ENCODE assay signal across 1 cellular context in the genomic region with DNA sequence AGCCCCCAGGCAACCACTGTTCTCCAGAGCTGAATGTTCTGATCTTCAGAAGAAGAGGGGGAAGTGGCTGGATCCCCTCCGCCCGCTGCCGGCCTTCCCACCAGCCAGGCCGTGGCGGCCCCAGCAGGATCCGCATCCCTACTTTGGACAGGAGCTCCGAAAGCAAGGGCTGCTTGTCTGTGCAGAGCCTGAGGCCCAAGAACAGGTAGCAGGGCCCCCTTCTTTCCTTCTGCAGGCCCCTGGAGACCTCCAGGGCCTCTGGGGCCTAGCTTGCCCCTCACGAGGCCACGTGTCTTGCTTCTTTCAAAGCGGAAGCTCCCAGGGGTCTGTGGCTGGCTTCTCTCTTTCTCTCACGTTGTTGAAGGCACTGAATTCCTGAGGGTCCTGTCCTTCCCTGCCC.
TF ChIP-seq lines count a peak whose summit lies in the region.

No MANE protein-coding gene starts in this region.

TF ChIP-seq in GM12878, 131 proteins besides CTCF, POLR2A, EP300 and RAD21 (continues in another document):
- TF ChIP-seq MYB (IDR thresholded peaks at IDR 0.05; ENCODE audit: borderline replicate concordance, low read depth, low read length) (no peak), CBFB (IDR thresholded peaks at IDR 0.05; ENCODE audit: low read depth) (no peak), NR2C2 (IDR thresholded peaks at IDR 0.05; ENCODE audit: borderline replicate concordance, control insufficient read depth, insufficient read length, low read depth) (no peak), CBX3 (IDR thresholded peaks at IDR 0.05; ENCODE audit: borderline replicate concordance, low read depth) (no peak), NRF1 (conservative IDR thresholded peaks at IDR 0.05; ENCODE audit: low read depth, low read length) (no peak), IKZF1 (conservative IDR thresholded peaks at IDR 0.05) (no peak), DPF2 (IDR thresholded peaks at IDR 0.05) (0 out of 2 replicates have a peak, but pooled peaks have one; percentile 8), BMI1 (IDR thresholded peaks at IDR 0.05; ENCODE audit: borderline replicate concordance) (no peak), PML (IDR thresholded peaks at IDR 0.05; ENCODE audit: low read length) (no peak; the same call in 1 of the 2 replicates), SPI1 (IDR thresholded peaks at IDR 0.05; ENCODE audit: borderline replicate concordance, insufficient read depth, low read depth, low read length) (no peak), ZNF207 (IDR thresholded peaks at IDR 0.05; ENCODE audit: borderline replicate concordance) (no peak), KAT2A (conservative IDR thresholded peaks at IDR 0.05; ENCODE audit: control insufficient read depth, low read depth, low read length) (no peak), CBX5 (IDR thresholded peaks at IDR 0.05; ENCODE audit: low read depth) (no peak), TCF12 (IDR thresholded peaks at IDR 0.05; ENCODE audit: low read depth, low read length) (no peak), GABPA (IDR thresholded peaks at IDR 0.05; ENCODE audit: low read depth) (no peak), SUZ12 (IDR thresholded peaks at IDR 0.05; ENCODE audit: unreplicated experiment) (no peak), CEBPB (IDR thresholded peaks at IDR 0.05; ENCODE audit: borderline replicate concordance in 1 of 2, low read depth in 2 of 2, low read length in 2 of 2) (no peak), JUNB (IDR thresholded peaks at IDR 0.05) (no peak), RFX5 (IDR thresholded peaks at IDR 0.05; ENCODE audit: low read depth, low read length) (no peak), NR2C1 (IDR thresholded peaks at IDR 0.05) (no peak), RELA (IDR thresholded peaks at IDR 0.05; ENCODE audit: borderline replicate concordance, partially characterized antibody) (no peak), STAT1 (conservative IDR thresholded peaks at IDR 0.05) (no peak), NFIC (IDR thresholded peaks at IDR 0.05; ENCODE audit: low read depth, low read length) (no peak), EED (IDR thresholded peaks at IDR 0.05; ENCODE audit: low read depth) (peak; percentile 55; the same call in 1 of the 2 replicates), SIN3A (IDR thresholded peaks at IDR 0.05; ENCODE audit: low read depth, low read length) (no peak), LARP7 (IDR thresholded peaks at IDR 0.05) (no peak), TCF7 (IDR thresholded peaks at IDR 0.05; ENCODE audit: borderline replicate concordance) (no peak), FOS (IDR thresholded peaks at IDR 0.05; ENCODE audit: borderline replicate concordance, extremely low read depth, insufficient read length) (no peak), FOXK2 (IDR thresholded peaks at IDR 0.05) (no peak), CREB1 (IDR thresholded peaks at IDR 0.05; ENCODE audit: low read depth) (no peak), PAX5 (IDR thresholded peaks at IDR 0.05; ENCODE audit: borderline replicate concordance, low read depth, low read length) (no peak), HCFC1 (IDR thresholded peaks at IDR 0.05; ENCODE audit: low read length) (no peak), JUND (IDR thresholded peaks at IDR 0.05; ENCODE audit: low read depth, low read length) (no peak), FOXM1 (IDR thresholded peaks at IDR 0.05; ENCODE audit: low read depth, low read length) (no peak), SMC3 (IDR thresholded peaks at IDR 0.05; ENCODE audit: borderline replicate concordance, low read length) (no peak), HDAC6 (IDR thresholded peaks at IDR 0.05; ENCODE audit: unreplicated experiment) (no peak), SMAD1 (IDR thresholded peaks at IDR 0.05; ENCODE audit: low read depth, partially characterized antibody) (no peak), EGR1 (IDR thresholded peaks at IDR 0.05; ENCODE audit: borderline replicate concordance in 1 of 2, low read depth in 2 of 2, low read length in 2 of 2) (no peak)
- TF ChIP-seq, protein P1, sequence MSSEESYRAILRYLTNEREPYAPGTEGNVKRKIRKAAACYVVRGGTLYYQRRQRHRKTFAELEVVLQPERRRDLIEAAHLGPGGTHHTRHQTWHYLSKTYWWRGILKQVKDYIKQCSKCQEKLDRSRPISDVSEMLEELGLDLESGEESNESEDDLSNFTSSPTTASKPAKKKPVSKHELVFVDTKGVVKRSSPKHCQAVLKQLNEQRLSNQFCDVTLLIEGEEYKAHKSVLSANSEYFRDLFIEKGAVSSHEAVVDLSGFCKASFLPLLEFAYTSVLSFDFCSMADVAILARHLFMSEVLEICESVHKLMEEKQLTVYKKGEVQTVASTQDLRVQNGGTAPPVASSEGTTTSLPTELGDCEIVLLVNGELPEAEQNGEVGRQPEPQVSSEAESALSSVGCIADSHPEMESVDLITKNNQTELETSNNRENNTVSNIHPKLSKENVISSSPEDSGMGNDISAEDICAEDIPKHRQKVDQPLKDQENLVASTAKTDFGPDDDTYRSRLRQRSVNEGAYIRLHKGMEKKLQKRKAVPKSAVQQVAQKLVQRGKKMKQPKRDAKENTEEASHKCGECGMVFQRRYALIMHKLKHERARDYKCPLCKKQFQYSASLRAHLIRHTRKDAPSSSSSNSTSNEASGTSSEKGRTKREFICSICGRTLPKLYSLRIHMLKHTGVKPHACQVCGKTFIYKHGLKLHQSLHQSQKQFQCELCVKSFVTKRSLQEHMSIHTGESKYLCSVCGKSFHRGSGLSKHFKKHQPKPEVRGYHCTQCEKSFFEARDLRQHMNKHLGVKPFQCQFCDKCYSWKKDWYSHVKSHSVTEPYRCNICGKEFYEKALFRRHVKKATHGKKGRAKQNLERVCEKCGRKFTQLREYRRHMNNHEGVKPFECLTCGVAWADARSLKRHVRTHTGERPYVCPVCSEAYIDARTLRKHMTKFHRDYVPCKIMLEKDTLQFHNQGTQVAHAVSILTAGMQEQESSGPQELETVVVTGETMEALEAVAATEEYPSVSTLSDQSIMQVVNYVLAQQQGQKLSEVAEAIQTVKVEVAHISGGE (CRISPR knock-in tag; IDR thresholded peaks at IDR 0.05): no peak
- TF ChIP-seq, protein P2, sequence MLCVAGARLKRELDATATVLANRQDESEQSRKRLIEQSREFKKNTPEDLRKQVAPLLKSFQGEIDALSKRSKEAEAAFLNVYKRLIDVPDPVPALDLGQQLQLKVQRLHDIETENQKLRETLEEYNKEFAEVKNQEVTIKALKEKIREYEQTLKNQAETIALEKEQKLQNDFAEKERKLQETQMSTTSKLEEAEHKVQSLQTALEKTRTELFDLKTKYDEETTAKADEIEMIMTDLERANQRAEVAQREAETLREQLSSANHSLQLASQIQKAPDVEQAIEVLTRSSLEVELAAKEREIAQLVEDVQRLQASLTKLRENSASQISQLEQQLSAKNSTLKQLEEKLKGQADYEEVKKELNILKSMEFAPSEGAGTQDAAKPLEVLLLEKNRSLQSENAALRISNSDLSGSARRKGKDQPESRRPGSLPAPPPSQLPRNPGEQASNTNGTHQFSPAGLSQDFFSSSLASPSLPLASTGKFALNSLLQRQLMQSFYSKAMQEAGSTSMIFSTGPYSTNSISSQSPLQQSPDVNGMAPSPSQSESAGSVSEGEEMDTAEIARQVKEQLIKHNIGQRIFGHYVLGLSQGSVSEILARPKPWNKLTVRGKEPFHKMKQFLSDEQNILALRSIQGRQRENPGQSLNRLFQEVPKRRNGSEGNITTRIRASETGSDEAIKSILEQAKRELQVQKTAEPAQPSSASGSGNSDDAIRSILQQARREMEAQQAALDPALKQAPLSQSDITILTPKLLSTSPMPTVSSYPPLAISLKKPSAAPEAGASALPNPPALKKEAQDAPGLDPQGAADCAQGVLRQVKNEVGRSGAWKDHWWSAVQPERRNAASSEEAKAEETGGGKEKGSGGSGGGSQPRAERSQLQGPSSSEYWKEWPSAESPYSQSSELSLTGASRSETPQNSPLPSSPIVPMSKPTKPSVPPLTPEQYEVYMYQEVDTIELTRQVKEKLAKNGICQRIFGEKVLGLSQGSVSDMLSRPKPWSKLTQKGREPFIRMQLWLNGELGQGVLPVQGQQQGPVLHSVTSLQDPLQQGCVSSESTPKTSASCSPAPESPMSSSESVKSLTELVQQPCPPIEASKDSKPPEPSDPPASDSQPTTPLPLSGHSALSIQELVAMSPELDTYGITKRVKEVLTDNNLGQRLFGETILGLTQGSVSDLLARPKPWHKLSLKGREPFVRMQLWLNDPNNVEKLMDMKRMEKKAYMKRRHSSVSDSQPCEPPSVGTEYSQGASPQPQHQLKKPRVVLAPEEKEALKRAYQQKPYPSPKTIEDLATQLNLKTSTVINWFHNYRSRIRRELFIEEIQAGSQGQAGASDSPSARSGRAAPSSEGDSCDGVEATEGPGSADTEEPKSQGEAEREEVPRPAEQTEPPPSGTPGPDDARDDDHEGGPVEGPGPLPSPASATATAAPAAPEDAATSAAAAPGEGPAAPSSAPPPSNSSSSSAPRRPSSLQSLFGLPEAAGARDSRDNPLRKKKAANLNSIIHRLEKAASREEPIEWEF (IDR thresholded peaks at IDR 0.05; ENCODE audit: insufficient replicate concordance, low read depth, low read length): no peak
- TF ChIP-seq, protein P3, sequence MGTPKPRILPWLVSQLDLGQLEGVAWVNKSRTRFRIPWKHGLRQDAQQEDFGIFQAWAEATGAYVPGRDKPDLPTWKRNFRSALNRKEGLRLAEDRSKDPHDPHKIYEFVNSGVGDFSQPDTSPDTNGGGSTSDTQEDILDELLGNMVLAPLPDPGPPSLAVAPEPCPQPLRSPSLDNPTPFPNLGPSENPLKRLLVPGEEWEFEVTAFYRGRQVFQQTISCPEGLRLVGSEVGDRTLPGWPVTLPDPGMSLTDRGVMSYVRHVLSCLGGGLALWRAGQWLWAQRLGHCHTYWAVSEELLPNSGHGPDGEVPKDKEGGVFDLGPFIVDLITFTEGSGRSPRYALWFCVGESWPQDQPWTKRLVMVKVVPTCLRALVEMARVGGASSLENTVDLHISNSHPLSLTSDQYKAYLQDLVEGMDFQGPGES (IDR thresholded peaks at IDR 0.05): no peak
- TF ChIP-seq, protein P4, sequence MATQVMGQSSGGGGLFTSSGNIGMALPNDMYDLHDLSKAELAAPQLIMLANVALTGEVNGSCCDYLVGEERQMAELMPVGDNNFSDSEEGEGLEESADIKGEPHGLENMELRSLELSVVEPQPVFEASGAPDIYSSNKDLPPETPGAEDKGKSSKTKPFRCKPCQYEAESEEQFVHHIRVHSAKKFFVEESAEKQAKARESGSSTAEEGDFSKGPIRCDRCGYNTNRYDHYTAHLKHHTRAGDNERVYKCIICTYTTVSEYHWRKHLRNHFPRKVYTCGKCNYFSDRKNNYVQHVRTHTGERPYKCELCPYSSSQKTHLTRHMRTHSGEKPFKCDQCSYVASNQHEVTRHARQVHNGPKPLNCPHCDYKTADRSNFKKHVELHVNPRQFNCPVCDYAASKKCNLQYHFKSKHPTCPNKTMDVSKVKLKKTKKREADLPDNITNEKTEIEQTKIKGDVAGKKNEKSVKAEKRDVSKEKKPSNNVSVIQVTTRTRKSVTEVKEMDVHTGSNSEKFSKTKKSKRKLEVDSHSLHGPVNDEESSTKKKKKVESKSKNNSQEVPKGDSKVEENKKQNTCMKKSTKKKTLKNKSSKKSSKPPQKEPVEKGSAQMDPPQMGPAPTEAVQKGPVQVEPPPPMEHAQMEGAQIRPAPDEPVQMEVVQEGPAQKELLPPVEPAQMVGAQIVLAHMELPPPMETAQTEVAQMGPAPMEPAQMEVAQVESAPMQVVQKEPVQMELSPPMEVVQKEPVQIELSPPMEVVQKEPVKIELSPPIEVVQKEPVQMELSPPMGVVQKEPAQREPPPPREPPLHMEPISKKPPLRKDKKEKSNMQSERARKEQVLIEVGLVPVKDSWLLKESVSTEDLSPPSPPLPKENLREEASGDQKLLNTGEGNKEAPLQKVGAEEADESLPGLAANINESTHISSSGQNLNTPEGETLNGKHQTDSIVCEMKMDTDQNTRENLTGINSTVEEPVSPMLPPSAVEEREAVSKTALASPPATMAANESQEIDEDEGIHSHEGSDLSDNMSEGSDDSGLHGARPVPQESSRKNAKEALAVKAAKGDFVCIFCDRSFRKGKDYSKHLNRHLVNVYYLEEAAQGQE (IDR thresholded peaks at IDR 0.05; ENCODE audit: low read depth, low read length): no peak
- TF ChIP-seq, protein P5, sequence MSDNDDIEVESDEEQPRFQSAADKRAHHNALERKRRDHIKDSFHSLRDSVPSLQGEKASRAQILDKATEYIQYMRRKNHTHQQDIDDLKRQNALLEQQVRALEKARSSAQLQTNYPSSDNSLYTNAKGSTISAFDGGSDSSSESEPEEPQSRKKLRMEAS (IDR thresholded peaks at IDR 0.05; ENCODE audit: low read depth, low read length): peak; percentile 63; the same call in 1 of the 2 replicates
- TF ChIP-seq, protein P6, sequence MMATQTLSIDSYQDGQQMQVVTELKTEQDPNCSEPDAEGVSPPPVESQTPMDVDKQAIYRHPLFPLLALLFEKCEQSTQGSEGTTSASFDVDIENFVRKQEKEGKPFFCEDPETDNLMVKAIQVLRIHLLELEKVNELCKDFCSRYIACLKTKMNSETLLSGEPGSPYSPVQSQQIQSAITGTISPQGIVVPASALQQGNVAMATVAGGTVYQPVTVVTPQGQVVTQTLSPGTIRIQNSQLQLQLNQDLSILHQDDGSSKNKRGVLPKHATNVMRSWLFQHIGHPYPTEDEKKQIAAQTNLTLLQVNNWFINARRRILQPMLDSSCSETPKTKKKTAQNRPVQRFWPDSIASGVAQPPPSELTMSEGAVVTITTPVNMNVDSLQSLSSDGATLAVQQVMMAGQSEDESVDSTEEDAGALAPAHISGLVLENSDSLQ (IDR thresholded peaks at IDR 0.05): no peak
- TF ChIP-seq, protein P7, sequence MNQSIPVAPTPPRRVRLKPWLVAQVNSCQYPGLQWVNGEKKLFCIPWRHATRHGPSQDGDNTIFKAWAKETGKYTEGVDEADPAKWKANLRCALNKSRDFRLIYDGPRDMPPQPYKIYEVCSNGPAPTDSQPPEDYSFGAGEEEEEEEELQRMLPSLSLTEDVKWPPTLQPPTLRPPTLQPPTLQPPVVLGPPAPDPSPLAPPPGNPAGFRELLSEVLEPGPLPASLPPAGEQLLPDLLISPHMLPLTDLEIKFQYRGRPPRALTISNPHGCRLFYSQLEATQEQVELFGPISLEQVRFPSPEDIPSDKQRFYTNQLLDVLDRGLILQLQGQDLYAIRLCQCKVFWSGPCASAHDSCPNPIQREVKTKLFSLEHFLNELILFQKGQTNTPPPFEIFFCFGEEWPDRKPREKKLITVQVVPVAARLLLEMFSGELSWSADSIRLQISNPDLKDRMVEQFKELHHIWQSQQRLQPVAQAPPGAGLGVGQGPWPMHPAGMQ (IDR thresholded peaks at IDR 0.05; ENCODE audit: borderline replicate concordance): no peak
